Comparison of ENCODE assay signal across 18 cellular contexts in genomic region chr12:56154246-56154771, GRCh38. TPM values are rescaled to one million over a fixed set of nuclear protein-coding genes. Genes with fewer than 3 reads are reported as not detected.
DNase-seq lines count a peak whose midpoint lies in the region; ATAC-seq and TF ChIP-seq lines count a peak whose summit lies in the region.
"Had no signal": no experiment of that assay in that cellular context is flagged by ENCODE, and none has a peak within 500 bp of the region (broad histone marks: within the 10 kb centered on the region; RNA-seq: fewer than 3 reads in every experiment).

No MANE protein-coding gene starts in this region.

- no peak overlapping the region for H2BK120ac ChIP-seq in mesenchymal stem cell (ENCODE audit: low read depth, low read length)

- H3K9me3 ChIP-seq in BLaER1 treated with 17β-estradiol and CSF1 and Interleukin-3, amounts not matched to agents 10 nM and 100 nM (replicated peaks in 1 of 11): no peaks in the 10 kb centered on the region
- no peaks in the 10 kb centered on the region for H3K9me3 ChIP-seq in HCT116 (ENCODE audit: control insufficient read depth in 1 of 2, insufficient read depth in 1 of 2, low read depth in 1 of 2, low read length in 2 of 2)
- no peaks in the 10 kb centered on the region for H3K9me3 ChIP-seq in PC-3 (ENCODE audit: low read length)
- H3K9me3 ChIP-seq in mesenchymal stem cell (ENCODE audit: control insufficient read depth, low read length): no peaks in the 10 kb centered on the region
- H3K9me3 ChIP-seq in A673 (ENCODE audit: low read depth, low read length, poor library complexity, severe bottlenecking): no peaks in the 10 kb centered on the region
- H3K9me3 ChIP-seq: right atrium auricular region, vagina had no signal

- H3K4me2 ChIP-seq in BLaER1 treated with 17β-estradiol and CSF1 and Interleukin-3, amounts not matched to agents 10 nM and 100 nM: peak overlapping the region; percentile 88 to 100 (median 97)
- 0 out of 2 replicates have a peak overlapping the region, but pooled peaks have one; percentile 81 for H3K4me2 ChIP-seq in HCT116 (ENCODE audit: low read length)
- peak overlapping the region; percentile 99; the same call in 1 of the 2 replicates for H3K4me2 ChIP-seq in PC-3 (ENCODE audit: low read length)
- H3K4me2 ChIP-seq in mesenchymal stem cell (ENCODE audit: low read length, poor library complexity, severe bottlenecking): no peak overlapping the region

- H2AFZ ChIP-seq in HCT116 (ENCODE audit: low read depth, low read length, poor library complexity, severe bottlenecking) (no peak overlapping the region), PC-3 (ENCODE audit: low read length) (no peak overlapping the region), mesenchymal stem cell (ENCODE audit: low read depth, low read length) (no peak overlapping the region)
- H2AFZ ChIP-seq: GM23248 had no signal

- H3K9me2 ChIP-seq in HCT116 (ENCODE audit: insufficient read depth) (no peaks in the 10 kb centered on the region), PC-3 (replicated peaks; ENCODE audit: low read length) (no peaks in the 10 kb centered on the region)

- H2BK15ac ChIP-seq in mesenchymal stem cell (ENCODE audit: low read depth, poor library complexity, severe bottlenecking): no peak overlapping the region

- no peak overlapping the region for H2AK5ac ChIP-seq in mesenchymal stem cell (ENCODE audit: low read length, severe bottlenecking)

- no peak for TF ChIP-seq CTCF in HCT116 (IDR thresholded peaks at IDR 0.05 in 2 of 3, conservative IDR thresholded peaks at IDR 0.05 in 1 of 3; ENCODE audit: borderline replicate concordance in 1 of 3, insufficient read depth in 1 of 3, low read depth in 2 of 3, low read length in 2 of 3)
- no peak for TF ChIP-seq CTCF in PC-3 (conservative IDR thresholded peaks at IDR 0.05; ENCODE audit: low read depth, low read length)
- TF ChIP-seq CTCF in A673 (conservative IDR thresholded peaks at IDR 0.05; ENCODE audit: low read depth, low read length): no peak

- H3K23ac ChIP-seq in mesenchymal stem cell (ENCODE audit: low read length in 2 of 2): no peak overlapping the region

- DNase-seq in HCT116 (ENCODE audit: low read depth, low spot score) (no peak), PC-3 (no peak), mesenchymal stem cell (no peak), DMS79 (lab: John Stamatoyannopoulos, UW) (no peak), A673 (ENCODE audit: low spot score) (no peak)
- DNase-seq: C1 segment of cervical spinal cord; GM23248; MM.1S; naive thymus-derived CD4-positive, alpha-beta T cell; stimulated activated CD4-positive, alpha-beta T cell treated with anti-CD3 and anti-CD28 coated beads, Interleukin-4, amount 100 ng/mL, for 4 hours; stimulated activated naive CD4-positive, alpha-beta T cell treated with Interleukin-2 at 50 U/mL for 16 hours had no signal

- H4K8ac ChIP-seq in mesenchymal stem cell (ENCODE audit: low read length): no peak overlapping the region

- ATAC-seq in HCT116 (no peak), PC-3 (no peak), HG02571 (IDR thresholded peaks at IDR 0.05; ENCODE audit: unreplicated experiment) (no peak), HG03432 (IDR thresholded peaks at IDR 0.05; ENCODE audit: unreplicated experiment) (no peak)
- ATAC-seq: left colon; naive thymus-derived CD4-positive, alpha-beta T cell had no signal

- peak overlapping the region in 1 of 10 experiments; percentile 78; a peak in 2 of 20 replicates for H3K4me3 ChIP-seq in BLaER1 treated with 17β-estradiol and CSF1 and Interleukin-3, amounts not matched to agents 10 nM and 100 nM
- H3K4me3 ChIP-seq in HCT116 (replicated peaks in 1 of 2; ENCODE audit: low read depth in 1 of 2, low read length in 2 of 2) (no peak overlapping the region), PC-3 (ENCODE audit: low read length) (no peak overlapping the region), mesenchymal stem cell (ENCODE audit: insufficient read depth in 1 of 2, low read depth in 1 of 2, low read length in 2 of 2) (no peak overlapping the region), A673 (ENCODE audit: low read depth, low read length, poor library complexity, severe bottlenecking) (no peak overlapping the region)
- H3K4me3 ChIP-seq: GM23248, right atrium auricular region, vagina had no signal

- H2BK12ac ChIP-seq in mesenchymal stem cell (ENCODE audit: low read length in 2 of 2): no peak overlapping the region

- WGBS in mesenchymal stem cell: 100% methylated on average over 1 of the region's 1 CpG

- H3K36me3 ChIP-seq in BLaER1 treated with 17β-estradiol and CSF1 and Interleukin-3, amounts not matched to agents 10 nM and 100 nM: peaks cover 11 to 33% (median 18%) of the 10 kb centered on the region in 11 experiments
- peaks cover 0 to 4% of the 10 kb centered on the region in 2 experiments; a peak in 2 of 4 replicates for H3K36me3 ChIP-seq in HCT116 (ENCODE audit: control insufficient read depth in 1 of 2, insufficient read depth in 2 of 2, low read length in 2 of 2)
- H3K36me3 ChIP-seq in PC-3 (ENCODE audit: low read depth, low read length): peaks cover 2% of the 10 kb centered on the region; the same call in 1 of the 2 replicates
- H3K36me3 ChIP-seq in mesenchymal stem cell (ENCODE audit: control insufficient read depth in 1 of 2, insufficient read depth in 2 of 2, low read depth in 1 of 2, low read length in 2 of 2): peaks cover 16 to 19% of the 10 kb centered on the region in 2 experiments
- peaks cover 2% of the 10 kb centered on the region for H3K36me3 ChIP-seq in A673 (ENCODE audit: insufficient read depth, low read length, poor library complexity, severe bottlenecking)
- H3K36me3 ChIP-seq: vagina had no signal

- H3K79me2 ChIP-seq in HCT116 (ENCODE audit: insufficient read depth, low read length) (peaks cover 12% of the 10 kb centered on the region), PC-3 (ENCODE audit: low read length) (peaks cover 24% of the 10 kb centered on the region)

- peaks cover 3% of the 10 kb centered on the region for H3F3A ChIP-seq in PC-3 (ENCODE audit: low read length, unreplicated experiment)

- H3K4ac ChIP-seq in mesenchymal stem cell (ENCODE audit: low read depth in 1 of 2, low read length in 2 of 2): no peak overlapping the region

- peaks cover 1 to 10% (median 4%) of the 10 kb centered on the region in 11 experiments; a peak in 15 of 22 replicates for H4K20me1 ChIP-seq in BLaER1 treated with 17β-estradiol and CSF1 and Interleukin-3, amounts not matched to agents 10 nM and 100 nM
- H4K20me1 ChIP-seq in HCT116 (ENCODE audit: insufficient read depth): no peaks in the 10 kb centered on the region
- H4K20me1 ChIP-seq in PC-3 (ENCODE audit: low read length): peaks cover 7% of the 10 kb centered on the region

- peak overlapping the region in 8 of 11 experiments; percentile 21 to 95 (median 89); a peak in 12 of 22 replicates for H3K27ac ChIP-seq in BLaER1 treated with 17β-estradiol and CSF1 and Interleukin-3, amounts not matched to agents 10 nM and 100 nM
- H3K27ac ChIP-seq in HCT116 (ENCODE audit: low read depth, low read length) (no peak overlapping the region), PC-3 (ENCODE audit: low read length) (no peak overlapping the region), mesenchymal stem cell (ENCODE audit: low read length, poor library complexity, severe bottlenecking) (no peak overlapping the region), A673 (ENCODE audit: low read depth, low read length, poor library complexity, severe bottlenecking) (no peak overlapping the region)
- H3K27ac ChIP-seq: epithelial cell of prostate, GM23248, right atrium auricular region, vagina had no signal

- peaks cover 19% of the 10 kb centered on the region for H3K79me1 ChIP-seq in mesenchymal stem cell (replicated peaks; ENCODE audit: low read length, poor library complexity, severe bottlenecking)

- H4K91ac ChIP-seq in mesenchymal stem cell (ENCODE audit: low read length): no peak overlapping the region

- peak overlapping the region; percentile 74 to 88 (median 84); a peak in 17 of 22 replicates for H3K9ac ChIP-seq in BLaER1 treated with 17β-estradiol and CSF1 and Interleukin-3, amounts not matched to agents 10 nM and 100 nM
- H3K9ac ChIP-seq in HCT116 (ENCODE audit: low read length) (no peak overlapping the region), PC-3 (ENCODE audit: low read length) (no peak overlapping the region), mesenchymal stem cell (ENCODE audit: low read length) (peak overlapping the region; percentile 43)
- H3K9ac ChIP-seq: GM23248 had no signal

- CTCF ChIA-PET in HCT116 (lab: Charles Lee) (interaction anchor here (1.3 kb wide), 1 partner anchor 35 kb away, joined by 3 read pairs; the partner anchor contains the start of gene SMARCC2), PC-3 (lab: Charles Lee) (no interaction called here), A673 (lab: Charles Lee) (interaction anchor here (1.4 kb wide), 1 partner anchor 35 kb away, joined by 5 read pairs; the partner anchor contains the start of gene SMARCC2)

- TF ChIP-seq RAD21 in HCT116 (IDR thresholded peaks at IDR 0.05; ENCODE audit: low read depth): no peak

- BruUV-seq in HCT116 (replicated peaks; lab: Mats Ljungman, UMichigan): no TSS peak
- no TSS peak for BruUV-seq in PC-3 (replicated peaks; lab: Mats Ljungman, UMichigan)
- no TSS peak for BruUV-seq in A673 (replicated peaks; lab: Mats Ljungman, UMichigan)

- H3K18ac ChIP-seq in mesenchymal stem cell (ENCODE audit: low read depth in 1 of 2, low read length in 2 of 2): no peak overlapping the region

- intact Hi-C loops in HCT116 (cut with micrococcal nuclease) (no loop called here), PC-3 (cut with micrococcal nuclease) (no loop called here), A673 (cut with micrococcal nuclease; ENCODE audit: unreplicated experiment) (no loop called here)

- TF ChIP-seq POLR2A in HCT116 (IDR thresholded peaks at IDR 0.05; ENCODE audit: borderline replicate concordance, extremely low read depth, insufficient read depth, insufficient read length): no peak

- no peaks in the 10 kb centered on the region for H3K27me3 ChIP-seq in BLaER1 treated with 17β-estradiol and CSF1 and Interleukin-3, amounts not matched to agents 10 nM and 100 nM
- H3K27me3 ChIP-seq in HCT116 (ENCODE audit: insufficient read depth, low read length) (no peaks in the 10 kb centered on the region), PC-3 (ENCODE audit: low read length) (no peaks in the 10 kb centered on the region), mesenchymal stem cell (ENCODE audit: control insufficient read depth in 1 of 2, insufficient read depth in 1 of 2, low read length in 2 of 2) (no peaks in the 10 kb centered on the region), A673 (replicated peaks; ENCODE audit: insufficient read depth, low read depth, low read length, poor library complexity) (no peaks in the 10 kb centered on the region)
- H3K27me3 ChIP-seq: right atrium auricular region, vagina had no signal

- H3K14ac ChIP-seq in mesenchymal stem cell (ENCODE audit: low read length in 2 of 2): no peak overlapping the region

- RAD21 ChIA-PET in HCT116 (lab: Charles Lee; ENCODE audit: low non-redundant PET in 1 of 2, low total read pairs in 2 of 2, uncharacterized antibody in 2 of 2, unreplicated experiment in 2 of 2): no interaction called here

- no peak overlapping the region for H2BK5ac ChIP-seq in mesenchymal stem cell (ENCODE audit: low read depth, low read length, poor library complexity, severe bottlenecking)

- POLR2A ChIA-PET in HCT116 (lab: Charles Lee): no interaction called here
- POLR2A ChIA-PET in PC-3 (lab: Charles Lee; ENCODE audit: unreplicated experiment): no interaction called here
- POLR2A ChIA-PET in A673 (lab: Charles Lee; ENCODE audit: low non-redundant PET): no interaction called here

- H3K4me1 ChIP-seq in BLaER1 treated with 17β-estradiol and CSF1 and Interleukin-3, amounts not matched to agents 10 nM and 100 nM: peaks cover 47 to 65% (median 56%) of the 10 kb centered on the region in 10 experiments
- H3K4me1 ChIP-seq in HCT116 (ENCODE audit: control insufficient read depth in 1 of 2, insufficient read depth in 2 of 2, low read length in 2 of 2) (peaks cover 19 to 35% of the 10 kb centered on the region in 2 experiments), PC-3 (ENCODE audit: insufficient read depth, low read length) (peaks cover 26% of the 10 kb centered on the region), mesenchymal stem cell (ENCODE audit: control insufficient read depth, insufficient read depth, low read depth, low read length) (peaks cover 13% of the 10 kb centered on the region), A673 (ENCODE audit: insufficient read depth, low read length, poor library complexity, severe bottlenecking) (peaks cover 20% of the 10 kb centered on the region)

RNA-seq across cellular contexts. Expression of gene MYL6B, which starts 1.9 kb away (rescaled TPM):
- total RNA-seq in HCT116 (2021; ENCODE audit: unreplicated experiment): 94.3 TPM
- 92.6 and 103 TPM in 2 replicates for polyA plus RNA-seq in HCT116 (2012)
- total RNA-seq in PC-3 (2014; rRNA removed): 153 and 178 TPM in 2 replicates
- polyA plus RNA-seq in mesenchymal stem cell (2013, experiment 1 of 2): 106 TPM
- 106 TPM for polyA plus RNA-seq in mesenchymal stem cell (2013, experiment 2 of 2)
- 180 and 181 TPM in 2 replicates for total RNA-seq in A673 (2021)

RNA-seq across cellular contexts. Expression of gene MYL6, which starts 3.9 kb away (rescaled TPM):
- 554 TPM for total RNA-seq in HCT116 (2021; ENCODE audit: unreplicated experiment)
- polyA plus RNA-seq in HCT116 (2012): 910 and 946 TPM in 2 replicates
- total RNA-seq in PC-3 (2014; rRNA removed): 1,385 and 1,597 TPM in 2 replicates
- polyA plus RNA-seq in mesenchymal stem cell (2013, experiment 1 of 2): 2,486 TPM
- 2,523 TPM for polyA plus RNA-seq in mesenchymal stem cell (2013, experiment 2 of 2)
- total RNA-seq in A673 (2021): 690 and 789 TPM in 2 replicates

RNA-seq across cellular contexts. Expression of gene ESYT1, which starts 26.2 kb away (rescaled TPM):
- 80.9 TPM for total RNA-seq in HCT116 (2021; ENCODE audit: unreplicated experiment)
- 67.3 and 87.6 TPM in 2 replicates for polyA plus RNA-seq in HCT116 (2012)
- total RNA-seq in PC-3 (2014; rRNA removed): 120 and 176 TPM in 2 replicates
- polyA plus RNA-seq in mesenchymal stem cell (2013, experiment 1 of 2): 63.4 TPM
- polyA plus RNA-seq in mesenchymal stem cell (2013, experiment 2 of 2): 57.8 TPM
- total RNA-seq in A673 (2021): 90.0 and 107 TPM in 2 replicates

RNA-seq across cellular contexts. Expression of gene SMARCC2, which starts 35.0 kb away (rescaled TPM):
- total RNA-seq in HCT116 (2021; ENCODE audit: unreplicated experiment) (99.7 TPM), PC-3 (2014; rRNA removed) (38.4 and 39.4 TPM in 2 replicates), A673 (2021) (133 and 140 TPM in 2 replicates)
- polyA plus RNA-seq in HCT116 (2012): 46.0 and 55.3 TPM in 2 replicates
- 47.0 TPM for polyA plus RNA-seq in mesenchymal stem cell (2013, experiment 1 of 2)
- 42.8 TPM for polyA plus RNA-seq in mesenchymal stem cell (2013, experiment 2 of 2)

RNA-seq across cellular contexts. Expression of gene ZC3H10, which starts 36.2 kb away (rescaled TPM):
- total RNA-seq in HCT116 (2021; ENCODE audit: unreplicated experiment) (8.7 TPM), PC-3 (2014; rRNA removed) (4.8 and 5.6 TPM in 2 replicates), A673 (2021) (11.8 and 14.4 TPM in 2 replicates)
- polyA plus RNA-seq in HCT116 (2012): 3.6 and 3.7 TPM in 2 replicates
- polyA plus RNA-seq in mesenchymal stem cell (2013, experiment 1 of 2): 2.5 TPM
- 2.4 TPM for polyA plus RNA-seq in mesenchymal stem cell (2013, experiment 2 of 2)

Comparison
In these comparisons a context has a peak if more than half of its experiments do, and no peak if none do; other contexts are left out.
1. H3K27ac ChIP-seq: peak in BLaER1 treated with 17β-estradiol and CSF1 and Interleukin-3, amounts not matched to agents 10 nM and 100 nM (8 of 11); none in HCT116 (single experiment), PC-3 (single experiment), mesenchymal stem cell (single experiment) and A673 (single experiment).
2. H3K9ac ChIP-seq: peak in BLaER1 treated with 17β-estradiol and CSF1 and Interleukin-3, amounts not matched to agents 10 nM and 100 nM (11 of 11) and mesenchymal stem cell (single experiment); none in HCT116 (single experiment) and PC-3 (single experiment).